15 cellular contexts compared by ENCODE assay signal in the genomic region with DNA sequence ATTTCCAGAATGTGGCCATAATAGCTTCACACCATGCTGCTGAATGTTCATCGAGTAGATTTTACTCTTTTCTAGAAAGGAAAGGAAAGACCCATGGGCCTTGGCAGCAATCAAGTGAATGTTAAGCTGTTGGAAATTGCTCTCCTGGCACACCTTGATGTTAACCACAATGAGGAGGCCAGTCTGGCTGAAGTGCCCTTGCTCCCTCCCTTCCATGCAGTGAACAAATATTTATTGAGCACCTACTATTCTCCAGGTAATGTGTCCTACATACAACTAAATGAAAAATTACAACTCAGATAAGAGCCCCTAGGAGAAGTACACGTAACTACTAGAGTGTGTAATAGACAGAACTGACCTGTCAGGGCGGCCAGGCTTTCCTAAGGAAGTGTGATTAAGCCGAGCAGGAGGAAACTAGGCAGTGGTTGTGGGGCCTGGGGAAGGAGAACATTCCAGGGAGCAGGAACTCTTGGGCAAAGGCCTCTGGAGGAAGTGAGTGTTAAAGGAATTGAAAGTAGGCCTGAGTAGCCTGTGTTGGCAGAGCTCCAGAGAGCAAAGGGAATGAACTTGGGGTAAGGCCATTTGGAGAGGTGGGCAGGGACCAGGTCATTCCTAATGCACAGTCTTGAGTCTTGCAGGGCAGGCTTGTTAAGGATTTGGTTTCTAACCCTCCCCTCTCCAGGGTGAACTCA. TPM values are rescaled to one million over a fixed set of nuclear protein-coding genes. Genes with fewer than 3 reads are reported as not detected.
DNase-seq lines count a peak whose midpoint lies in the region; ATAC-seq, FAIRE-seq and TF ChIP-seq lines count a peak whose summit lies in the region.
"Had no signal": no experiment of that assay in that cellular context is flagged by ENCODE, and none has a peak within 500 bp of the region (broad histone marks: within the 10 kb centered on the region; RNA-seq: fewer than 3 reads in every experiment).

No MANE protein-coding gene starts in this region.

- 70% methylated on average over 4 of the region's 4 CpGs for WGBS in suprapubic skin

- TF ChIP-seq CTCF in suprapubic skin (IDR thresholded peaks at IDR 0.05) = no peak

- TF ChIP-seq EP300 in suprapubic skin (IDR thresholded peaks at IDR 0.05) = no peak

- no peaks in the 10 kb centered on the region for H3K36me3 ChIP-seq in suprapubic skin
- H3K36me3 ChIP-seq: cardiac muscle cell had no signal

- H3K27me3 ChIP-seq in suprapubic skin = no peaks in the 10 kb centered on the region
- H3K27me3 ChIP-seq: cardiac muscle cell had no signal

- H3K27ac ChIP-seq in suprapubic skin = no peak overlapping the region
- H3K27ac ChIP-seq: cardiac muscle cell, parathyroid adenoma had no signal

- H3K4me3 ChIP-seq in suprapubic skin = no peak overlapping the region
- H3K4me3 ChIP-seq: cardiac muscle cell had no signal

- ATAC-seq in HG03378 (IDR thresholded peaks at IDR 0.05; ENCODE audit: unreplicated experiment) = no peak
- ATAC-seq: activated T-helper 17 cell treated with anti-CD3 and anti-CD28 coated beads, Interleukin-2, amount 50 U/mL, for 72 hours had no signal

- no peak for TF ChIP-seq POLR2A in suprapubic skin (IDR thresholded peaks at IDR 0.05)
- no peak for TF ChIP-seq POLR2A in GM12892 (IDR thresholded peaks at IDR 0.05; ENCODE audit: low read depth, low read length)

- H3K4me1 ChIP-seq in suprapubic skin = peaks cover 16% of the 10 kb centered on the region

- DNase-seq in HCEC 1CT (peak; percentile 89), RCC 7860 (ENCODE audit: low spot score) (peak; percentile 52), fibroblast of peridontal ligament (ENCODE audit: extremely low read depth) (peak; percentile 36), pons (ENCODE audit: low spot score) (peak; percentile 35), suprapubic skin (ENCODE audit: low spot score in 2 of 2) (no peak), GM12892 (ENCODE audit: insufficient read length) (no peak)
- DNase-seq: activated CD4-positive, CD25-positive, alpha-beta regulatory T cell; H9; NCI-H446; SIG-M5; stimulated activated CD4-positive, alpha-beta T cell treated with anti-CD3 and anti-CD28 coated beads, Interleukin-4, amount 100 ng/mL, for 1 hour had no signal

- H3K9me3 ChIP-seq in suprapubic skin = no peaks in the 10 kb centered on the region

- FAIRE-seq in RCC 7860 (lab: Jason Lieb, UNC) = no peak
- no peak for FAIRE-seq in GM12892 (lab: Jason Lieb, UNC)

RNA-seq across cellular contexts. Expression of a gene that starts 9.2 kb away (rescaled TPM):
- total RNA-seq in suprapubic skin = 10 to 100 TPM in 1 of 4 donors, 1 to 10 TPM in 3; 7.3 to 12.2 (median 8.2) TPM
- 1.4 TPM for polyA plus RNA-seq in GM12892 (2012; ENCODE audit: missing spikeins)

Comparison
In these comparisons a context has a peak if more than half of its experiments do, and no peak if none do; other contexts are left out.
1. DNase-seq: peak in HCEC 1CT (single experiment), RCC 7860 (single experiment), fibroblast of peridontal ligament (single experiment) and pons (single experiment); none in suprapubic skin (0 of 2) and GM12892 (single experiment).